ENCODE assay signal across 8 cellular contexts in genomic region chr6:66496659-66497058, GRCh38.
DNase-seq lines count a peak whose midpoint lies in the region; ATAC-seq and TF ChIP-seq lines count a peak whose summit lies in the region.

No MANE protein-coding gene starts in this region.

- H3K27me3 Mint-ChIP-seq in neural crest cell (ENCODE audit: low read depth) (no peaks in the 10 kb centered on the region), natural killer cell (ENCODE audit: low read depth in 2 of 2) (no peaks in the 10 kb centered on the region)

- intact Hi-C loops in natural killer cell (cut with micrococcal nuclease), result no loop called here

- H3K4me3 ChIP-seq in WERI-Rb-1 (ENCODE audit: low read depth, low read length), result no peak overlapping the region

- H3K4me3 Mint-ChIP-seq in neural crest cell, result no peak overlapping the region
- H3K4me3 Mint-ChIP-seq in natural killer cell, result no peak overlapping the region

- H3K36me3 ChIP-seq in WERI-Rb-1, result no peaks in the 10 kb centered on the region

- H3K27ac ChIP-seq in WERI-Rb-1, result no peak overlapping the region

- no peaks in the 10 kb centered on the region for H3K9me3 ChIP-seq in WERI-Rb-1 (ENCODE audit: severe bottlenecking)

- no peak for ATAC-seq in natural killer cell

- H3K27me3 ChIP-seq in WERI-Rb-1 (ENCODE audit: insufficient read depth, low read depth, severe bottlenecking), result no peaks in the 10 kb centered on the region

- H3K4me1 Mint-ChIP-seq in neural crest cell, result no peaks in the 10 kb centered on the region
- H3K4me1 Mint-ChIP-seq in natural killer cell, result no peaks in the 10 kb centered on the region

- H3K9me3 Mint-ChIP-seq in neural crest cell (peaks cover 7% of the 10 kb centered on the region), natural killer cell (peaks cover 7 to 22% of the 10 kb centered on the region in 2 donors)

- TF ChIP-seq CTCF in WERI-Rb-1 (IDR thresholded peaks at IDR 0.05; ENCODE audit: low read depth, low read length) (peak; percentile 56), neural crest cell (conservative IDR thresholded peaks at IDR 0.05) (peak; percentile 57), natural killer cell (IDR thresholded peaks at IDR 0.05) (no peak)

- H3K36me3 Mint-ChIP-seq in neural crest cell (ENCODE audit: low read depth) (no peaks in the 10 kb centered on the region), natural killer cell (peaks cover 7% of the 10 kb centered on the region)

- H3K27ac Mint-ChIP-seq in neural crest cell (ENCODE audit: unreplicated experiment) (no peak overlapping the region), natural killer cell (no peak overlapping the region)

- peak; percentile 10 for DNase-seq in NCI-H1105 treated with DMSO at 0.1 percent for 48 hours (lab: John Stamatoyannopoulos, UW)
- DNase-seq in NCI-H1105 (lab: John Stamatoyannopoulos, UW), result no peak
- peak; percentile 27 for DNase-seq in NCI-H1436 (lab: John Stamatoyannopoulos, UW)
- peak; percentile 28 for DNase-seq in WERI-Rb-1
- no peak for DNase-seq in neural crest cell (ENCODE audit: low read depth, low spot score)
- no peak for DNase-seq in NCI-H128 (lab: John Stamatoyannopoulos, UW; ENCODE audit: unreplicated experiment)
- DNase-seq in activated naive CD4-positive, alpha-beta T cell treated with anti-CD3 and anti-CD28 coated beads, Interleukin-2, amount 50 U/mL, for 16 hours, result no peak
- no peak for DNase-seq in natural killer cell

Comparison
In these comparisons a context has a peak if more than half of its experiments do, and no peak if none do; other contexts are left out.
1. DNase-seq: peak in NCI-H1105 treated with DMSO at 0.1 percent for 48 hours (single experiment), NCI-H1436 (single experiment) and WERI-Rb-1 (single experiment); none in NCI-H1105 (single experiment), neural crest cell (single experiment), NCI-H128 (single experiment), activated naive CD4-positive, alpha-beta T cell treated with anti-CD3 and anti-CD28 coated beads, Interleukin-2, amount 50 U/mL, for 16 hours (single experiment) and natural killer cell (single experiment).